20 cellular contexts compared by ENCODE assay signal in genomic region chr9:138043411-138044345, GRCh38.
A peak's percentile ranks its signal among the peaks of the same experiment; 100 is the strongest.
DNase-seq lines count a peak whose midpoint lies in the region; ATAC-seq and TF ChIP-seq lines count a peak whose summit lies in the region.
"Had no signal": no experiment of that assay in that cellular context is flagged by ENCODE, and none has a peak within 500 bp of the region (broad histone marks: within the 10 kb centered on the region; RNA-seq: fewer than 3 reads in every experiment).

No MANE protein-coding gene starts in this region.

- no peak for ATAC-seq in Right ventricle myocardium inferior
- no peak for ATAC-seq in GM21526 (IDR thresholded peaks at IDR 0.05; ENCODE audit: low FRiP score, unreplicated experiment)
- no peak for ATAC-seq in HG03521 (IDR thresholded peaks at IDR 0.05; ENCODE audit: unreplicated experiment)
- ATAC-seq in GM18873 (IDR thresholded peaks at IDR 0.05; ENCODE audit: low FRiP score, unreplicated experiment) = no peak
- ATAC-seq: activated CD8-positive, alpha-beta T cell treated with anti-CD3 and anti-CD28 coated beads for 36 hours; left ventricle myocardium superior; stimulated activated naive CD8-positive, alpha-beta T cell treated with anti-CD3 and anti-CD28 coated beads, Interleukin-15, amount 100 ng/mL, for 72 hours had no signal

- DNase-seq in right atrium auricular region (ENCODE audit: low spot score) (peak; percentile 38), Right ventricle myocardium inferior (ENCODE audit: missing footprints) (no peak), ecto neural progenitor cell (ENCODE audit: low spot score) (peak; percentile 36), posterior vena cava (ENCODE audit: low spot score) (peak; percentile 71)
- DNase-seq: activated CD8-positive, alpha-beta T cell treated with anti-CD3 and anti-CD28 coated beads for 36 hours; activated naive CD4-positive, alpha-beta T cell treated with anti-CD3 and anti-CD28 coated beads, Interleukin-2, amount 10 ng/mL, durations not matched to agents 7 days and 5 days; activated T-cell treated with anti-CD3 and anti-CD28 coated beads, Interleukin-2, amount 50 U/mL, for 48 hours; caudate nucleus; foreskin fibroblast; immature natural killer cell; left ventricle myocardium superior; NCI-H1436; NCI-H510A; stimulated activated CD4-positive, alpha-beta T cell treated with anti-CD3 and anti-CD28 coated beads, Interleukin-12 subunit alpha, Interleukin-12 subunit beta, amount 100 ng/mL, for 4 hours; trophoblast cell; WERI-Rb-1 had no signal

- no peaks in the 10 kb centered on the region for H3K9me3 ChIP-seq in right atrium auricular region

- no peaks in the 10 kb centered on the region for H3K4me1 ChIP-seq in right atrium auricular region

- no peaks in the 10 kb centered on the region for H3K36me3 ChIP-seq in right atrium auricular region

- no peak overlapping the region for H3K4me3 ChIP-seq in right atrium auricular region

- H3K27me3 ChIP-seq in right atrium auricular region = no peaks in the 10 kb centered on the region

- no peak overlapping the region for H3K27ac ChIP-seq in right atrium auricular region
- H3K27ac ChIP-seq: WERI-Rb-1 had no signal

- TF ChIP-seq CTCF in right atrium auricular region (IDR thresholded peaks at IDR 0.05) = no peak

- intact Hi-C loops in Right ventricle myocardium inferior (cut with DNase I) (no loop called here), posterior vena cava (cut with DNase I) (no loop called here)
